Comparison of ENCODE assay signal across 3 cellular contexts in genomic region chr10:117145019-117145418, GRCh38.
TF ChIP-seq lines count a peak whose summit lies in the region.

No MANE protein-coding gene starts in this region.

TF ChIP-seq in HepG2, 621 proteins besides CTCF, POLR2A, EP300 and RAD21:
- TF ChIP-seq ZNF614 (CRISPR knock-in tag; IDR thresholded peaks at IDR 0.05; ENCODE audit: borderline replicate concordance) (no peak), ZNF331 (CRISPR knock-in tag; IDR thresholded peaks at IDR 0.05) (peak; percentile 99)

TF ChIP-seq in GM23338, 12 proteins besides CTCF, POLR2A, EP300 and RAD21:
- TF ChIP-seq ZNF331 (CRISPR knock-in tag; IDR thresholded peaks at IDR 0.05; ENCODE audit: low read depth) (peak; percentile 98), NANOG (IDR thresholded peaks at IDR 0.05; ENCODE audit: borderline replicate concordance) (no peak)

TF ChIP-seq in HEK293, 187 proteins besides CTCF, POLR2A, EP300 and RAD21:
- TF ChIP-seq, protein P1, sequence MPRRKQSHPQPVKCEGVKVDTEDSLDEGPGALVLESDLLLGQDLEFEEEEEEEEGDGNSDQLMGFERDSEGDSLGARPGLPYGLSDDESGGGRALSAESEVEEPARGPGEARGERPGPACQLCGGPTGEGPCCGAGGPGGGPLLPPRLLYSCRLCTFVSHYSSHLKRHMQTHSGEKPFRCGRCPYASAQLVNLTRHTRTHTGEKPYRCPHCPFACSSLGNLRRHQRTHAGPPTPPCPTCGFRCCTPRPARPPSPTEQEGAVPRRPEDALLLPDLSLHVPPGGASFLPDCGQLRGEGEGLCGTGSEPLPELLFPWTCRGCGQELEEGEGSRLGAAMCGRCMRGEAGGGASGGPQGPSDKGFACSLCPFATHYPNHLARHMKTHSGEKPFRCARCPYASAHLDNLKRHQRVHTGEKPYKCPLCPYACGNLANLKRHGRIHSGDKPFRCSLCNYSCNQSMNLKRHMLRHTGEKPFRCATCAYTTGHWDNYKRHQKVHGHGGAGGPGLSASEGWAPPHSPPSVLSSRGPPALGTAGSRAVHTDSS (tag by site-specific recombination; IDR thresholded peaks at IDR 0.05), result no peak
- no peak for TF ChIP-seq ZNF394 (tag by site-specific recombination; IDR thresholded peaks at IDR 0.05; ENCODE audit: borderline replicate concordance)
- peak; percentile 87 for TF ChIP-seq SETDB1 (IDR thresholded peaks at IDR 0.05; ENCODE audit: insufficient read length, low read length)
- peak; percentile 88; the same call in 1 of the 2 replicates for TF ChIP-seq TRIM28 (IDR thresholded peaks at IDR 0.05; ENCODE audit: borderline replicate concordance, low read length)
